Comparison of ENCODE assay signal across 2 cellular contexts in the genomic region with DNA sequence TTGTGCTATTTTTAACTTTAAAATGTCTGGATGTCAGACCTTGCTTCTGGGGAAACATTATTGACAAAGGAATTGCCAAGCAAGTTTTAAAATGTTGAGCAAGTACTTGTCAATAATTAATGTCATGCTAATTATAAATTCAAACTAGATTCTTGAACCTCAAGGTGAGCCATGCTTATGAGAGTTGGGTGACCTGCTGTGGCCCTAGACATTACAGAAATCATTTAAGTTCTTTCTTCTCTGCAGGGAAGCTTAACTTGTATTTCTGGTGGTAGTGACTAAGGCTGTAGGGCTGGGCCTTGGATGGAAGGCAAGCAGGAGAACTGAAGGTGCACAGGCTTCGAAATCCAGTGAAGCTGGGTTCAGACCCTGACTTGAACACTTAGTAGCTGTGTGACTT.
TF ChIP-seq lines count a peak whose summit lies in the region.

No MANE protein-coding gene starts in this region.

TF ChIP-seq in HCT116, 20 proteins besides CTCF, POLR2A, EP300 and RAD21 (continued from another document):
- TF ChIP-seq, protein P1, sequence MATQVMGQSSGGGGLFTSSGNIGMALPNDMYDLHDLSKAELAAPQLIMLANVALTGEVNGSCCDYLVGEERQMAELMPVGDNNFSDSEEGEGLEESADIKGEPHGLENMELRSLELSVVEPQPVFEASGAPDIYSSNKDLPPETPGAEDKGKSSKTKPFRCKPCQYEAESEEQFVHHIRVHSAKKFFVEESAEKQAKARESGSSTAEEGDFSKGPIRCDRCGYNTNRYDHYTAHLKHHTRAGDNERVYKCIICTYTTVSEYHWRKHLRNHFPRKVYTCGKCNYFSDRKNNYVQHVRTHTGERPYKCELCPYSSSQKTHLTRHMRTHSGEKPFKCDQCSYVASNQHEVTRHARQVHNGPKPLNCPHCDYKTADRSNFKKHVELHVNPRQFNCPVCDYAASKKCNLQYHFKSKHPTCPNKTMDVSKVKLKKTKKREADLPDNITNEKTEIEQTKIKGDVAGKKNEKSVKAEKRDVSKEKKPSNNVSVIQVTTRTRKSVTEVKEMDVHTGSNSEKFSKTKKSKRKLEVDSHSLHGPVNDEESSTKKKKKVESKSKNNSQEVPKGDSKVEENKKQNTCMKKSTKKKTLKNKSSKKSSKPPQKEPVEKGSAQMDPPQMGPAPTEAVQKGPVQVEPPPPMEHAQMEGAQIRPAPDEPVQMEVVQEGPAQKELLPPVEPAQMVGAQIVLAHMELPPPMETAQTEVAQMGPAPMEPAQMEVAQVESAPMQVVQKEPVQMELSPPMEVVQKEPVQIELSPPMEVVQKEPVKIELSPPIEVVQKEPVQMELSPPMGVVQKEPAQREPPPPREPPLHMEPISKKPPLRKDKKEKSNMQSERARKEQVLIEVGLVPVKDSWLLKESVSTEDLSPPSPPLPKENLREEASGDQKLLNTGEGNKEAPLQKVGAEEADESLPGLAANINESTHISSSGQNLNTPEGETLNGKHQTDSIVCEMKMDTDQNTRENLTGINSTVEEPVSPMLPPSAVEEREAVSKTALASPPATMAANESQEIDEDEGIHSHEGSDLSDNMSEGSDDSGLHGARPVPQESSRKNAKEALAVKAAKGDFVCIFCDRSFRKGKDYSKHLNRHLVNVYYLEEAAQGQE (IDR thresholded peaks at IDR 0.05; ENCODE audit: low read depth) = no peak
- TF ChIP-seq SP1 (IDR thresholded peaks at IDR 0.05; ENCODE audit: low read depth) (no peak), YY1 (IDR thresholded peaks at IDR 0.05; ENCODE audit: extremely low read depth, insufficient replicate concordance, low read depth, low read length) (no peak), SIN3A (IDR thresholded peaks at IDR 0.05; ENCODE audit: low read depth) (no peak), EGR1 (IDR thresholded peaks at IDR 0.05; ENCODE audit: low read depth) (no peak)

TF ChIP-seq in neural cell, 6 proteins besides CTCF, POLR2A, EP300 and RAD21 (continued from another document):
- TF ChIP-seq SMC3 (conservative IDR thresholded peaks at IDR 0.05; ENCODE audit: poor library complexity) (no peak), POLR2AphosphoS5 (IDR thresholded peaks at IDR 0.05) (no peak)
